In the genomic region with DNA sequence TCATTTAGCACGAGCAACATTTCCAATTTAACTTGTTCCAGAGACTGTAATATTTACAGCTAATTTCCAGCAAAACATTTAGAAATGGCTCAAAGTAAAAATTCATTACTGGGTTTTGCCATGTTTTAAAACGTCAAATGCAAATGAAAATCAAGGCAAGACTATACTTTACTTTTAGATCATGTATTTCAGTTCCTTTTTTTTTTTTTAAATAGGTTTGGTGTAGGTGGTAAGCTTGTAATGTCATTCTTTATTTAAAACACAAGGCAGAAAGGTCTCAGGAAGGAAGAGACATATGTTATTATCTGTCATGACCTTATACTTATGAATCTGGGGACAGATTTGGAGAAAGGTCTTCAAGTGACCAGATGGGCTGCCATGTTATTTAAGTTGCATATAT, we compare ENCODE assay signal across 1 cellular context.
TF ChIP-seq lines count a peak whose summit lies in the region.

No MANE protein-coding gene starts in this region.

TF ChIP-seq in GM23338, 12 proteins besides CTCF, POLR2A, EP300 and RAD21 (continued from another document):
- TF ChIP-seq, protein P1, sequence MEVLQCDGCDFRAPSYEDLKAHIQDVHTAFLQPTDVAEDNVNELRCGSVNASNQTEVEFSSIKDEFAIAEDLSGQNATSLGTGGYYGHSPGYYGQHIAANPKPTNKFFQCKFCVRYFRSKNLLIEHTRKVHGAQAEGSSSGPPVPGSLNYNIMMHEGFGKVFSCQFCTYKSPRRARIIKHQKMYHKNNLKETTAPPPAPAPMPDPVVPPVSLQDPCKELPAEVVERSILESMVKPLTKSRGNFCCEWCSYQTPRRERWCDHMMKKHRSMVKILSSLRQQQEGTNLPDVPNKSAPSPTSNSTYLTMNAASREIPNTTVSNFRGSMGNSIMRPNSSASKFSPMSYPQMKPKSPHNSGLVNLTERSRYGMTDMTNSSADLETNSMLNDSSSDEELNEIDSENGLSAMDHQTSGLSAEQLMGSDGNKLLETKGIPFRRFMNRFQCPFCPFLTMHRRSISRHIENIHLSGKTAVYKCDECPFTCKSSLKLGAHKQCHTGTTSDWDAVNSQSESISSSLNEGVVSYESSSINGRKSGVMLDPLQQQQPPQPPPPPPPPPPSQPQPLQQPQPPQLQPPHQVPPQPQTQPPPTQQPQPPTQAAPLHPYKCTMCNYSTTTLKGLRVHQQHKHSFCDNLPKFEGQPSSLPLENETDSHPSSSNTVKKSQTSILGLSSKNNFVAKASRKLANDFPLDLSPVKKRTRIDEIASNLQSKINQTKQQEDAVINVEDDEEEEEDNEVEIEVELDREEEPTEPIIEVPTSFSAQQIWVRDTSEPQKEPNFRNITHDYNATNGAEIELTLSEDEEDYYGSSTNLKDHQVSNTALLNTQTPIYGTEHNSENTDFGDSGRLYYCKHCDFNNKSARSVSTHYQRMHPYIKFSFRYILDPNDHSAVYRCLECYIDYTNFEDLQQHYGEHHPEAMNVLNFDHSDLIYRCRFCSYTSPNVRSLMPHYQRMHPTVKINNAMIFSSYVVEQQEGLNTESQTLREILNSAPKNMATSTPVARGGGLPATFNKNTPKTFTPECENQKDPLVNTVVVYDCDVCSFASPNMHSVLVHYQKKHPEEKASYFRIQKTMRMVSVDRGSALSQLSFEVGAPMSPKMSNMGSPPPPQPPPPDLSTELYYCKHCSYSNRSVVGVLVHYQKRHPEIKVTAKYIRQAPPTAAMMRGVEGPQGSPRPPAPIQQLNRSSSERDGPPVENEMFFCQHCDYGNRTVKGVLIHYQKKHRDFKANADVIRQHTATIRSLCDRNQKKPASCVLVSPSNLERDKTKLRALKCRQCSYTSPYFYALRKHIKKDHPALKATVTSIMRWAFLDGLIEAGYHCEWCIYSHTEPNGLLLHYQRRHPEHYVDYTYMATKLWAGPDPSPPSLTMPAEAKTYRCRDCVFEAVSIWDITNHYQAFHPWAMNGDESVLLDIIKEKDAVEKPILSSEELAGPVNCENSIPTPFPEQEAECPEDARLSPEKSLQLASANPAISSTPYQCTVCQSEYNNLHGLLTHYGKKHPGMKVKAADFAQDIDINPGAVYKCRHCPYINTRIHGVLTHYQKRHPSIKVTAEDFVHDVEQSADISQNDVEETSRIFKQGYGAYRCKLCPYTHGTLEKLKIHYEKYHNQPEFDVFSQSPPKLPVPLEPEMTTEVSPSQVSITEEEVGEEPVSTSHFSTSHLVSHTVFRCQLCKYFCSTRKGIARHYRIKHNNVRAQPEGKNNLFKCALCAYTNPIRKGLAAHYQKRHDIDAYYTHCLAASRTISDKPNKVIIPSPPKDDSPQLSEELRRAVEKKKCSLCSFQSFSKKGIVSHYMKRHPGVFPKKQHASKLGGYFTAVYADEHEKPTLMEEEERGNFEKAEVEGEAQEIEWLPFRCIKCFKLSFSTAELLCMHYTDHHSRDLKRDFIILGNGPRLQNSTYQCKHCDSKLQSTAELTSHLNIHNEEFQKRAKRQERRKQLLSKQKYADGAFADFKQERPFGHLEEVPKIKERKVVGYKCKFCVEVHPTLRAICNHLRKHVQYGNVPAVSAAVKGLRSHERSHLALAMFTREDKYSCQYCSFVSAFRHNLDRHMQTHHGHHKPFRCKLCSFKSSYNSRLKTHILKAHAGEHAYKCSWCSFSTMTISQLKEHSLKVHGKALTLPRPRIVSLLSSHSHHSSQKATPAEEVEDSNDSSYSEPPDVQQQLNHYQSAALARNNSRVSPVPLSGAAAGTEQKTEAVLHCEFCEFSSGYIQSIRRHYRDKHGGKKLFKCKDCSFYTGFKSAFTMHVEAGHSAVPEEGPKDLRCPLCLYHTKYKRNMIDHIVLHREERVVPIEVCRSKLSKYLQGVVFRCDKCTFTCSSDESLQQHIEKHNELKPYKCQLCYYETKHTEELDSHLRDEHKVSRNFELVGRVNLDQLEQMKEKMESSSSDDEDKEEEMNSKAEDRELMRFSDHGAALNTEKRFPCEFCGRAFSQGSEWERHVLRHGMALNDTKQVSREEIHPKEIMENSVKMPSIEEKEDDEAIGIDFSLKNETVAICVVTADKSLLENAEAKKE (CRISPR knock-in tag; IDR thresholded peaks at IDR 0.05) = no peak
- TF ChIP-seq EZH2 (IDR thresholded peaks at IDR 0.05; ENCODE audit: low read depth, unreplicated experiment) (no peak), JUNB (IDR thresholded peaks at IDR 0.05; ENCODE audit: unreplicated experiment) (no peak), ZNF114 (CRISPR knock-in tag; IDR thresholded peaks at IDR 0.05) (no peak), NANOG (IDR thresholded peaks at IDR 0.05; ENCODE audit: borderline replicate concordance) (no peak), CREB1 (CRISPR knock-in tag; IDR thresholded peaks at IDR 0.05; ENCODE audit: low read depth) (no peak), POLR2AphosphoS5 (IDR thresholded peaks at IDR 0.05; ENCODE audit: low read depth) (no peak), ZNF331 (CRISPR knock-in tag; IDR thresholded peaks at IDR 0.05; ENCODE audit: low read depth) (no peak), EZH2phosphoT487 (IDR thresholded peaks at IDR 0.05; ENCODE audit: unreplicated experiment) (no peak)
- TF ChIP-seq, protein P2, sequence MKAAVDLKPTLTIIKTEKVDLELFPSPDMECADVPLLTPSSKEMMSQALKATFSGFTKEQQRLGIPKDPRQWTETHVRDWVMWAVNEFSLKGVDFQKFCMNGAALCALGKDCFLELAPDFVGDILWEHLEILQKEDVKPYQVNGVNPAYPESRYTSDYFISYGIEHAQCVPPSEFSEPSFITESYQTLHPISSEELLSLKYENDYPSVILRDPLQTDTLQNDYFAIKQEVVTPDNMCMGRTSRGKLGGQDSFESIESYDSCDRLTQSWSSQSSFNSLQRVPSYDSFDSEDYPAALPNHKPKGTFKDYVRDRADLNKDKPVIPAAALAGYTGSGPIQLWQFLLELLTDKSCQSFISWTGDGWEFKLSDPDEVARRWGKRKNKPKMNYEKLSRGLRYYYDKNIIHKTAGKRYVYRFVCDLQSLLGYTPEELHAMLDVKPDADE (IDR thresholded peaks at IDR 0.05) = no peak
